In the genomic region with DNA sequence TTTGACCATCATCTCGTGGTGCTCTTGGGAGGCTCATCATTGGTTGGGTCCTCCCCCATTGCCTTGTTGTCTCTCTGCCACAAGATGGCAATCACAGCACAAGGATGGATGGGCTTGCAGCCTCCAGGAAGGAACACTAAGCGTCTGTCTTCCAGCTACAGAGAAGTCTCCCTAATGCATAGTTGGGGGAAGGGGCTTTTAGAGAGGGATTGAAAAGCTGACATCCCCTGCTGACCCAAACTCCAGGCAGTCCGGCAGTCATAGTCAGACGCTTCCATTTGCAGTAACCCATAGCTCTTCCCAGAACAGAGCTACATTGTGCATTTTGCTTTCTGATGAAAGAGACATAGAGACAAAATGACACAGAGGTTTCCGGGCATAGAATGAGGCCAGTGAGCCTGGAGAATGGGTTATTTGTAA, we compare ENCODE assay signal across 8 cellular contexts.
A peak's percentile ranks its signal among the peaks of the same experiment; 100 is the strongest.
DNase-seq lines count a peak whose midpoint lies in the region; ATAC-seq and TF ChIP-seq lines count a peak whose summit lies in the region.

No MANE protein-coding gene starts in this region.

- H3K4me1 ChIP-seq in GM23338 (ENCODE audit: insufficient read depth) (peaks cover 27% of the 10 kb centered on the region), esophagus muscularis mucosa (peaks cover 0 to 7% (median 2%) of the 10 kb centered on the region in 4 donors)

- H3K27me3 ChIP-seq in GM23338 (ENCODE audit: insufficient read depth), result no peaks in the 10 kb centered on the region
- no peaks in the 10 kb centered on the region for H3K27me3 ChIP-seq in esophagus muscularis mucosa

- H3K27ac ChIP-seq in C4-2B, result no peak overlapping the region
- peak overlapping the region; percentile 58 for H3K27ac ChIP-seq in GM23338 (ENCODE audit: low read depth)
- H3K27ac ChIP-seq in esophagus muscularis mucosa (replicated peaks in 1 of 4), result no peak overlapping the region

- no peaks in the 10 kb centered on the region for H3F3A ChIP-seq in GM23338 (replicated peaks; ENCODE audit: low read depth)

- H3K9me3 ChIP-seq in esophagus muscularis mucosa, result no peaks in the 10 kb centered on the region

- H3K4me3 Mint-ChIP-seq in GM23338, result peak overlapping the region; percentile 26
- H3K4me3 Mint-ChIP-seq in activated CD4-positive, alpha-beta T cell treated with anti-CD3 and anti-CD28 coated beads, Interleukin-2, amount 10 ng/mL, durations not matched to agents 7 days and 5 days, result no peak overlapping the region
- peak overlapping the region; percentile 12 for H3K4me3 Mint-ChIP-seq in nephron progenitor cell

- TF ChIP-seq EP300 in esophagus muscularis mucosa (IDR thresholded peaks at IDR 0.05), result no peak

- no peaks in the 10 kb centered on the region for H3K79me2 ChIP-seq in GM23338 (replicated peaks; ENCODE audit: insufficient read depth)

- H3K4me1 Mint-ChIP-seq in GM23338 (peaks cover 35% of the 10 kb centered on the region), nephron progenitor cell (peaks cover 6% of the 10 kb centered on the region)
- peaks cover 14% of the 10 kb centered on the region for H3K4me1 Mint-ChIP-seq in activated CD4-positive, alpha-beta T cell treated with anti-CD3 and anti-CD28 coated beads, Interleukin-2, amount 10 ng/mL, durations not matched to agents 7 days and 5 days

- H3K36me3 Mint-ChIP-seq in GM23338 (ENCODE audit: low read depth), result peaks cover 9% of the 10 kb centered on the region; the same call in 2 of the 3 replicates
- H3K36me3 Mint-ChIP-seq in activated CD4-positive, alpha-beta T cell treated with anti-CD3 and anti-CD28 coated beads, Interleukin-2, amount 10 ng/mL, durations not matched to agents 7 days and 5 days (ENCODE audit: low read depth), result no peaks in the 10 kb centered on the region
- no peaks in the 10 kb centered on the region for H3K36me3 Mint-ChIP-seq in nephron progenitor cell (ENCODE audit: low read depth)

- 19% methylated on average over 5 of the region's 5 CpGs for WGBS in esophagus muscularis mucosa

- peak overlapping the region; percentile 65 for H3K4me2 ChIP-seq in GM23338

- POLR2A ChIA-PET in activated CD4-positive, alpha-beta T cell treated with anti-CD3 and anti-CD28 coated beads, Interleukin-2, amount 10 ng/mL, durations not matched to agents 7 days and 5 days (lab: Charles Lee), result interaction anchor here (0.6 kb wide), 1 partner anchor 323 kb away, joined by 3 read pairs; no protein-coding TSS in a partner anchor

- intact Hi-C loops in esophagus muscularis mucosa (cut with DNase I), result no loop called here

- H2AFZ ChIP-seq in GM23338, result no peak overlapping the region

- H3K4me3 ChIP-seq in GM23338, result peak overlapping the region; percentile 27; the same call in 1 of the 2 replicates
- H3K4me3 ChIP-seq in esophagus muscularis mucosa, result no peak overlapping the region

- H3K9me2 ChIP-seq in GM23338 (ENCODE audit: insufficient read depth), result 0 out of 2 replicates have a peak, but pooled peaks cover 17% of the 10 kb centered on the region

- H3K27me3 Mint-ChIP-seq in GM23338 (ENCODE audit: insufficient read depth, low read depth, poor library complexity), result peaks cover 8% of the 10 kb centered on the region
- no peaks in the 10 kb centered on the region for H3K27me3 Mint-ChIP-seq in activated CD4-positive, alpha-beta T cell treated with anti-CD3 and anti-CD28 coated beads, Interleukin-2, amount 10 ng/mL, durations not matched to agents 7 days and 5 days
- peaks cover 23% of the 10 kb centered on the region for H3K27me3 Mint-ChIP-seq in nephron progenitor cell (ENCODE audit: low read depth, poor library complexity)

- peak; percentile 87 for DNase-seq in GM23338 (ENCODE audit: low spot score)
- DNase-seq in NCI-H345 (lab: John Stamatoyannopoulos, UW), result peak; percentile 65
- DNase-seq in activated CD4-positive, alpha-beta T cell treated with anti-CD3 and anti-CD28 coated beads, Interleukin-2, amount 10 ng/mL, durations not matched to agents 7 days and 5 days, result peak; percentile 41
- DNase-seq in esophagus muscularis mucosa (ENCODE audit: extremely low spot score), result no peak
- DNase-seq in nephron progenitor cell, result peak; percentile 53
- no peak for DNase-seq in KG1 (lab: John Stamatoyannopoulos, UW)

- peak; percentile 86 for TF ChIP-seq CTCF in C4-2B (conservative IDR thresholded peaks at IDR 0.05)
- peak; percentile 86 to 99 for TF ChIP-seq CTCF in GM23338 (conservative IDR thresholded peaks at IDR 0.05; ENCODE audit: low read depth in 2 of 2)
- TF ChIP-seq CTCF in esophagus muscularis mucosa (IDR thresholded peaks at IDR 0.05), result peak; percentile 44 to 49 (median 48)
- peak; percentile 64 for TF ChIP-seq CTCF in nephron progenitor cell (IDR thresholded peaks at IDR 0.05)

- H3K36me3 ChIP-seq in GM23338 (ENCODE audit: insufficient read depth) (no peaks in the 10 kb centered on the region), esophagus muscularis mucosa (no peaks in the 10 kb centered on the region)

- CTCF ChIA-PET in activated CD4-positive, alpha-beta T cell treated with anti-CD3 and anti-CD28 coated beads, Interleukin-2, amount 10 ng/mL, durations not matched to agents 7 days and 5 days (lab: Charles Lee), result interaction anchor here (0.6 to 2.0 kb wide), 14 partner anchors 9 to 856 kb away, joined by 3 to 6 read pairs (median 3); no protein-coding TSS in a partner anchor

- H3K27ac Mint-ChIP-seq in GM23338, result peak overlapping the region; percentile 43
- H3K27ac Mint-ChIP-seq in activated CD4-positive, alpha-beta T cell treated with anti-CD3 and anti-CD28 coated beads, Interleukin-2, amount 10 ng/mL, durations not matched to agents 7 days and 5 days, result no peak overlapping the region
- peak overlapping the region; percentile 40 for H3K27ac Mint-ChIP-seq in nephron progenitor cell

- TF ChIP-seq POLR2A in esophagus muscularis mucosa (IDR thresholded peaks at IDR 0.05; ENCODE audit: low read depth), result no peak

- peaks cover 17% of the 10 kb centered on the region for H3K9me3 Mint-ChIP-seq in GM23338
- peaks cover 10% of the 10 kb centered on the region for H3K9me3 Mint-ChIP-seq in activated CD4-positive, alpha-beta T cell treated with anti-CD3 and anti-CD28 coated beads, Interleukin-2, amount 10 ng/mL, durations not matched to agents 7 days and 5 days
- H3K9me3 Mint-ChIP-seq in nephron progenitor cell, result peaks cover 3% of the 10 kb centered on the region

- ATAC-seq in GM23338, result peak; percentile 87
- no peak for ATAC-seq in HG03139 (IDR thresholded peaks at IDR 0.05; ENCODE audit: unreplicated experiment)

- no peaks in the 10 kb centered on the region for H4K20me1 ChIP-seq in GM23338 (replicated peaks; ENCODE audit: insufficient read depth)

TF ChIP-seq in GM23338, 12 proteins besides CTCF, POLR2A, EP300 and RAD21 (continues in another document):
- no peak for TF ChIP-seq ZNF462 (CRISPR knock-in tag; IDR thresholded peaks at IDR 0.05)
- TF ChIP-seq ZNF114 (CRISPR knock-in tag; IDR thresholded peaks at IDR 0.05), result no peak

Comparison
In these comparisons a context has a peak if more than half of its experiments do, and no peak if none do; other contexts are left out.
1. DNase-seq: peak in GM23338 (single experiment), NCI-H345 (single experiment), activated CD4-positive, alpha-beta T cell treated with anti-CD3 and anti-CD28 coated beads, Interleukin-2, amount 10 ng/mL, durations not matched to agents 7 days and 5 days (single experiment) and nephron progenitor cell (single experiment); none in esophagus muscularis mucosa (single experiment) and KG1 (single experiment).
2. Peak in every context shown above with its lines, with median percentiles within 50 percentile points of each other: CTCF ChIP-seq.